Comparison of ENCODE assay signal across 21 cellular contexts in the genomic region with DNA sequence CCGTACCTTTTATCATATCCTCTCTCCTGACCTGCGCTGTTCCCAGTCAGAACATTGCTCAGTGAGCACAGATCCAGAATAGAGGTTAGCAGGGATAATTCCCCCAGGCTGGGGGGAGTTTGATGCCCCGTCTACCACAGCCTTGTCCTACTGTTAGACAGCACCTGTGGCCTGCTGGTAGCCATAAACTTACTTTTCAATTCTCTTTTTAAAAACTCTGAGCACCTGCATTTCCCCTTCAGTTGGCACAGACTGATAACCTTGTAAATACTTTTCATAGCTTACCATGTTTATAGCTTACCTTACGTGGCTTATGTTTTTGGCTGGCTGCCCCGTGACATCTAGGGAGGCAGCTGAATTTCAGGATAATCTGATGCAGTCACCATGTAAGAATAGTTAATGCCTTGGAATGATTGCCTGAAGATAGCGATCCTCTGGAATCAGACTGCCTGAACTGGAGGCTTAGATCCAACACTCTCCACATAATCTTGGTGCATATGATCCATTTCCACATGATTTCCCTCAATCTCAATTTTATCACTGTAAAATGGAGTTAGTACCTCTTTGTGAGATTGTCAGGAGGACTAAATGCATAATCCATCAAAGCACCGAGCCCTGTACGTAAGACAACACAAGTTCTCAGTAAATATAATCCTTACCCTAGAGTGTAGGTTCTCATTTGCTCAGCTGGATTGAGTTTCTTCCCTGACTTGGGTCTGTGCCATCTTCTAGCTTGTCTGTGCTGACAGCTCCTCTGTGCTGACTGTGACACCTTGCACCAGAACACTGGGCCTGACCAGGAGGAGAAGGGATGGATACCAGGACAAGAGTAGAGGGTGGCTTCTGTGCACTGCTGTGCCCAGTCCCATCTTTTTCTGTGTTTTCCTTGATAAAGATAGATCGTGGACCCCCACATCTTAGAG.
A peak's percentile ranks its signal among the peaks of the same experiment; 100 is the strongest.
DNase-seq lines count a peak whose midpoint lies in the region; ATAC-seq, FAIRE-seq and TF ChIP-seq lines count a peak whose summit lies in the region.
"Had no signal": no experiment of that assay in that cellular context is flagged by ENCODE, and none has a peak within 500 bp of the region (broad histone marks: within the 10 kb centered on the region; RNA-seq: fewer than 3 reads in every experiment).

No MANE protein-coding gene starts in this region.

- H3K27me3 Mint-ChIP-seq in Calu3 (ENCODE audit: unreplicated experiment) (no peaks in the 10 kb centered on the region), neural progenitor cell (ENCODE audit: insufficient read depth, low read depth) (no peaks in the 10 kb centered on the region)
- H3K27me3 Mint-ChIP-seq: activated naive CD8-positive, alpha-beta T cell treated with anti-CD3 and anti-CD28 coated beads, Interleukin-2, amount 50 U/mL, for 24 hours; naive thymus-derived CD8-positive, alpha-beta T cell; stimulated activated naive CD8-positive, alpha-beta T cell treated with anti-CD3 and anti-CD28 coated beads, Interleukin-15, Interleukin-2, amounts not matched to agents 100 ng/mL and 50 ng/mL, for 24 hours had no signal

- H3K27ac ChIP-seq in endothelial cell of umbilical vein (ENCODE audit: insufficient read depth, low read depth, low read length) (no peak overlapping the region), neural progenitor cell (no peak overlapping the region), MM.1S (ENCODE audit: low read length) (no peak overlapping the region), tibial artery (no peak overlapping the region)
- H3K27ac ChIP-seq: hepatocyte, right lobe of liver had no signal

- H2AFZ ChIP-seq in endothelial cell of umbilical vein (ENCODE audit: low read depth, low read length) (no peak overlapping the region), neural progenitor cell (replicated peaks) (no peak overlapping the region), MM.1S (ENCODE audit: low read length) (no peak overlapping the region)
- H2AFZ ChIP-seq: hepatocyte had no signal

- H3K9me2 ChIP-seq in MM.1S (replicated peaks; ENCODE audit: insufficient read depth, low read length): no peaks in the 10 kb centered on the region

- H3K27me3 ChIP-seq in endothelial cell of umbilical vein (ENCODE audit: control insufficient read depth in 2 of 2, insufficient read depth in 2 of 2, low read length in 2 of 2): no peaks in the 10 kb centered on the region
- H3K27me3 ChIP-seq in neural progenitor cell: no peaks in the 10 kb centered on the region
- H3K27me3 ChIP-seq in MM.1S (replicated peaks; ENCODE audit: insufficient read depth, low read length): no peaks in the 10 kb centered on the region
- H3K27me3 ChIP-seq in tibial artery: no peaks in the 10 kb centered on the region
- H3K27me3 ChIP-seq: esophagus muscularis mucosa, hepatocyte, right lobe of liver had no signal

- FAIRE-seq in endothelial cell of umbilical vein (lab: Jason Lieb, UNC): peak; percentile 58
- FAIRE-seq: H54 had no signal

- peaks cover 22% of the 10 kb centered on the region for H3K4me1 ChIP-seq in endothelial cell of umbilical vein (ENCODE audit: control insufficient read depth, extremely low read depth, insufficient read depth, low read length)
- peaks cover 33% of the 10 kb centered on the region for H3K4me1 ChIP-seq in neural progenitor cell
- H3K4me1 ChIP-seq in MM.1S (ENCODE audit: low read length): 0 out of 2 replicates have a peak, but pooled peaks cover 5% of the 10 kb centered on the region
- H3K4me1 ChIP-seq in tibial artery: peaks cover 0 to 20% (median 12%) of the 10 kb centered on the region in 4 donors

- H3F3A ChIP-seq in neural progenitor cell (ENCODE audit: low read depth) (peaks cover 4% of the 10 kb centered on the region), MM.1S (ENCODE audit: insufficient read depth, low read length) (no peaks in the 10 kb centered on the region)

- POLR2A ChIA-PET in endothelial cell of umbilical vein (lab: Charles Lee): interaction anchor here (0.6 kb wide), 1 partner anchor 230 kb away, joined by 7 read pairs; no protein-coding TSS in a partner anchor

- no peaks in the 10 kb centered on the region for H3K36me3 Mint-ChIP-seq in Calu3 (ENCODE audit: insufficient read depth, unreplicated experiment)
- H3K36me3 Mint-ChIP-seq in neural progenitor cell: peaks cover 11% of the 10 kb centered on the region

- H3K4me3 ChIP-seq in endothelial cell of umbilical vein (replicated peaks in 1 of 3; ENCODE audit: insufficient read depth in 1 of 3, low read depth in 1 of 3, low read length in 3 of 3) (no peak overlapping the region), neural progenitor cell (no peak overlapping the region), MM.1S (ENCODE audit: low read length) (no peak overlapping the region), tibial artery (no peak overlapping the region)
- H3K4me3 ChIP-seq: esophagus muscularis mucosa, hepatocyte, right lobe of liver had no signal

- H3K79me2 ChIP-seq in endothelial cell of umbilical vein (ENCODE audit: control insufficient read depth, insufficient read depth, low read length) (peaks cover 65% of the 10 kb centered on the region), neural progenitor cell (ENCODE audit: low read depth) (peaks cover 46% of the 10 kb centered on the region), MM.1S (ENCODE audit: low read length) (no peaks in the 10 kb centered on the region)

- no peaks in the 10 kb centered on the region for H3K9me1 ChIP-seq in endothelial cell of umbilical vein (replicated peaks; ENCODE audit: control insufficient read depth, extremely low read depth, insufficient read depth, low read length)

- dilution Hi-C loops in endothelial cell of umbilical vein (cut with MboI; ENCODE audit: extremely low pct_ligation_motif_present, low sequenced_read_pairs): no loop called here

- CTCF ChIA-PET in Calu3 (lab: Charles Lee): no interaction called here
- CTCF ChIA-PET in endothelial cell of umbilical vein (lab: Charles Lee): no interaction called here

- H3K4me1 Mint-ChIP-seq in Calu3 (ENCODE audit: low read depth, unreplicated experiment): peaks cover 31% of the 10 kb centered on the region
- peaks cover 35% of the 10 kb centered on the region for H3K4me1 Mint-ChIP-seq in neural progenitor cell

- H3K9me3 ChIP-seq in endothelial cell of umbilical vein (replicated peaks; ENCODE audit: control insufficient read depth, insufficient read depth, low read length): no peaks in the 10 kb centered on the region
- H3K9me3 ChIP-seq in neural progenitor cell (ENCODE audit: low read depth): no peaks in the 10 kb centered on the region
- H3K9me3 ChIP-seq in MM.1S (replicated peaks; ENCODE audit: insufficient read depth, low read length): no peaks in the 10 kb centered on the region
- H3K9me3 ChIP-seq in tibial artery: no peaks in the 10 kb centered on the region
- H3K9me3 ChIP-seq: esophagus muscularis mucosa, right lobe of liver had no signal

- H3K4me2 ChIP-seq in endothelial cell of umbilical vein (ENCODE audit: insufficient read depth, low read length): no peak overlapping the region
- no peak overlapping the region for H3K4me2 ChIP-seq in neural progenitor cell
- no peak overlapping the region for H3K4me2 ChIP-seq in MM.1S (ENCODE audit: low read depth, low read length)
- H3K4me2 ChIP-seq: hepatocyte had no signal

- H3K27ac Mint-ChIP-seq in Calu3 (ENCODE audit: unreplicated experiment): no peak overlapping the region
- peak overlapping the region; percentile 28 for H3K27ac Mint-ChIP-seq in neural progenitor cell
- H3K27ac Mint-ChIP-seq: activated naive CD8-positive, alpha-beta T cell treated with anti-CD3 and anti-CD28 coated beads, Interleukin-2, amount 50 U/mL, for 24 hours; stimulated activated naive CD8-positive, alpha-beta T cell treated with anti-CD3 and anti-CD28 coated beads, Interleukin-15, Interleukin-2, amounts not matched to agents 100 ng/mL and 50 ng/mL, for 24 hours; T-helper 2 cell treated with Interferon-gamma antibody and Interleukin-4, amounts not matched to agents 5 μg/mL and 100 μg/mL, for 36 hours had no signal

- BruUV-seq in Calu3 (replicated peaks; lab: Mats Ljungman, UMichigan) (no TSS peak), endothelial cell of umbilical vein (replicated peaks; lab: Mats Ljungman, UMichigan) (no TSS peak)

- H3K4me3 Mint-ChIP-seq in Calu3 (ENCODE audit: low read depth, unreplicated experiment) (peak overlapping the region; percentile 26), neural progenitor cell (no peak overlapping the region)
- H3K4me3 Mint-ChIP-seq: activated naive CD8-positive, alpha-beta T cell treated with anti-CD3 and anti-CD28 coated beads, Interleukin-2, amount 50 U/mL, for 24 hours; naive thymus-derived CD8-positive, alpha-beta T cell; stimulated activated naive CD8-positive, alpha-beta T cell treated with anti-CD3 and anti-CD28 coated beads, Interleukin-15, Interleukin-2, amounts not matched to agents 100 ng/mL and 50 ng/mL, for 24 hours; T-helper 2 cell treated with Interferon-gamma antibody and Interleukin-4, amounts not matched to agents 5 μg/mL and 100 μg/mL, for 36 hours had no signal

- H3K9ac ChIP-seq in endothelial cell of umbilical vein (replicated peaks; ENCODE audit: extremely low read depth, insufficient read depth, low read length): no peak overlapping the region
- H3K9ac ChIP-seq in neural progenitor cell: no peak overlapping the region
- no peak overlapping the region for H3K9ac ChIP-seq in MM.1S (ENCODE audit: low read length)

- intact Hi-C loops in Calu3 (cut with micrococcal nuclease; ENCODE audit: unreplicated experiment): no loop called here
- intact Hi-C loops in endothelial cell of umbilical vein (cut with micrococcal nuclease): loop anchor here (2.0 kb wide), 1 partner anchor 157 kb away; a partner anchor contains a TSS
- intact Hi-C loops in tibial artery (cut with DNase I; ENCODE audit: low total_unique reads): no loop called here

- peak; percentile 24 for DNase-seq in Calu3
- peak; percentile 57 for DNase-seq in NCI-H82 (lab: John Stamatoyannopoulos, UW)
- peak; percentile 18 for DNase-seq in endothelial cell of umbilical vein (ENCODE audit: low read depth, low spot score)
- DNase-seq in neural progenitor cell (ENCODE audit: low spot score): no peak
- no peak for DNase-seq in MM.1S
- no peak for DNase-seq in AG08395 (ENCODE audit: low spot score)
- no peak for DNase-seq in tibial artery
- DNase-seq: activated CD4-positive, alpha-beta T cell treated with anti-CD3 and anti-CD28 coated beads for 48 hours; activated naive CD8-positive, alpha-beta T cell treated with anti-CD3 and anti-CD28 coated beads, Interleukin-2, amount 50 U/mL, for 24 hours; AML-193; DMS53; naive thymus-derived CD8-positive, alpha-beta T cell; NCI-H1105; NCI-H510A treated with DMSO at 0.1 percent for 48 hours; right lobe of liver had no signal

- H3K36me3 ChIP-seq in endothelial cell of umbilical vein (ENCODE audit: control insufficient read depth in 2 of 2, extremely low read depth in 1 of 2, insufficient read depth in 2 of 2, low read length in 2 of 2) (no peaks in the 10 kb centered on the region), neural progenitor cell (no peaks in the 10 kb centered on the region), MM.1S (replicated peaks; ENCODE audit: insufficient read depth, low read length) (no peaks in the 10 kb centered on the region), tibial artery (peaks cover 0 to 6% (median 6%) of the 10 kb centered on the region in 3 donors)
- H3K36me3 ChIP-seq: right lobe of liver had no signal

- TF ChIP-seq CTCF in Calu3 (IDR thresholded peaks at IDR 0.05; ENCODE audit: unreplicated experiment): no peak
- TF ChIP-seq CTCF in endothelial cell of umbilical vein (IDR thresholded peaks at IDR 0.05; ENCODE audit: extremely low read depth in 1 of 2, insufficient read depth in 1 of 2, low read depth in 1 of 2, low read length in 2 of 2): no peak
- TF ChIP-seq CTCF in neural progenitor cell (IDR thresholded peaks at IDR 0.05): no peak
- no peak for TF ChIP-seq CTCF in MM.1S (IDR thresholded peaks at IDR 0.05; ENCODE audit: low read length)
- TF ChIP-seq CTCF in tibial artery (IDR thresholded peaks at IDR 0.05): no peak

- H4K20me1 ChIP-seq in endothelial cell of umbilical vein (replicated peaks; ENCODE audit: control insufficient read depth, extremely low read depth, insufficient read depth, low read length) (no peaks in the 10 kb centered on the region), neural progenitor cell (ENCODE audit: low read depth) (peaks cover 22% of the 10 kb centered on the region), MM.1S (ENCODE audit: insufficient read depth, low read length) (no peaks in the 10 kb centered on the region)

- H3K9me3 Mint-ChIP-seq in Calu3 (ENCODE audit: low read depth, unreplicated experiment): no peaks in the 10 kb centered on the region
- no peaks in the 10 kb centered on the region for H3K9me3 Mint-ChIP-seq in neural progenitor cell
- H3K9me3 Mint-ChIP-seq: activated naive CD8-positive, alpha-beta T cell treated with anti-CD3 and anti-CD28 coated beads, Interleukin-2, amount 50 U/mL, for 24 hours; naive thymus-derived CD8-positive, alpha-beta T cell; stimulated activated naive CD8-positive, alpha-beta T cell treated with anti-CD3 and anti-CD28 coated beads, Interleukin-15, Interleukin-2, amounts not matched to agents 100 ng/mL and 50 ng/mL, for 24 hours; T-helper 2 cell treated with Interferon-gamma antibody and Interleukin-4, amounts not matched to agents 5 μg/mL and 100 μg/mL, for 36 hours had no signal

- TF ChIP-seq POLR2A in endothelial cell of umbilical vein (IDR thresholded peaks at IDR 0.05; ENCODE audit: low read depth, low read length): no peak

- no peak for ATAC-seq in GM21717 (IDR thresholded peaks at IDR 0.05; ENCODE audit: unreplicated experiment)
- ATAC-seq: activated naive CD8-positive, alpha-beta T cell treated with anti-CD3 and anti-CD28 coated beads, Interleukin-2, amount 50 U/mL, for 24 hours; naive thymus-derived CD8-positive, alpha-beta T cell; right lobe of liver had no signal

Comparison
In these comparisons a context has a peak if more than half of its experiments do, and no peak if none do; other contexts are left out.
1. DNase-seq: peak in Calu3 (single experiment), NCI-H82 (single experiment) and endothelial cell of umbilical vein (single experiment); none in neural progenitor cell (single experiment), MM.1S (single experiment), AG08395 (single experiment) and tibial artery (0 of 2).